In the genomic region with DNA sequence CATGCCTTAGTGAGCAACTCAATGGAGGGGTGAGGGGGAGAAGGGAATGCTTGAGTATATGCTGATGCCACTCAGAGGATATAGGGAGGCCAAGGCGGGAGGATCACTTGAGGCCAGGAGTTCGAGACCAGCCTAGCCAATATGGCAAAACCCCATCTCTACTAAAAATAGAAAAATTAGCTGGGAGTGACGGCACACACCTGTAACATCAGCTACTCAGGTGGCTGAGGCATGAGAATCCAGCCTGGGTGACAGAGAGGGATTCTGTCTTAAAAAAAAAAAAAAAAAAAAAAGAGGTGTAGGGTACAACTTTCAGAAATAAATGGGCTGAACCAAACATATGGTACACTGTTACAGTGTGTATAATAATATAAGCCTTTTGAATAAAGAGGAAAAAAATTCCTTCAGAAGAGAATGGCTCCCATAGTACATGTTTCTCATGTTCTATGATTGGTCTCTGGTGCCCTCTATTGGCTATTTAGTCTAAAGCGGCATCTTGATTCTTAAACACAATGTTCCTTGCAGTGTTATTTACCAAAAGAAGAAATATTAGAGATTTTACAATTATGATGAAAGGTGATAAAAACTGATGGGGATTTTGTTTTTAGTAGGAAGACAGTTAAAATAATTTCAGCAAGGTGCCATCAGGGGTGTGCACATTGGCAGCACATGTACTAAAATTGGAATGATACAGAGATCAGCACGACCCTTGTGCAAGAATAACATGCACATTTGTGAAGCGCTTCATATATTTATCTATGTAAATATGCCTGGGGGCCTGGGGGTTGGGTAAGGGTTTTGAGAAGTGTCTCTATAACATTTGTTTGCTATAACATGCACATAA, we compare ENCODE assay signal across 9 cellular contexts.
DNase-seq lines count a peak whose midpoint lies in the region; ATAC-seq, FAIRE-seq and TF ChIP-seq lines count a peak whose summit lies in the region.
"Had no signal": no experiment of that assay in that cellular context is flagged by ENCODE, and none has a peak within 500 bp of the region (broad histone marks: within the 10 kb centered on the region; RNA-seq: fewer than 3 reads in every experiment).

No MANE protein-coding gene starts in this region.

- no peaks in the 10 kb centered on the region for H3K79me2 ChIP-seq in K562 (ENCODE audit: control insufficient read depth, insufficient read depth, low read length)

- CTCF ChIA-PET in K562 (lab: Yijun Ruan, JAX; ENCODE audit: low intra/inter-chr PET ratio) = interaction anchor here (0.6 to 1.3 kb wide), 8 partner anchors 9 to 1877 kb away, joined by 3 to 6 read pairs (median 4); no protein-coding TSS in a partner anchor

- H3K4me1 Mint-ChIP-seq in immature natural killer cell = no peaks in the 10 kb centered on the region

- no peak overlapping the region for H3K9ac ChIP-seq in K562 (ENCODE audit: insufficient read depth in 1 of 2, low read depth in 2 of 2, low read length in 2 of 2)
- H3K9ac ChIP-seq: BLaER1 treated with 17β-estradiol and CSF1 and Interleukin-3, amounts not matched to agents 10 nM and 100 nM had no signal

- H3K27ac ChIP-seq in K562 (ENCODE audit: extremely low read depth, low read depth, low read length) = no peak overlapping the region
- H3K27ac ChIP-seq: BLaER1 treated with 17β-estradiol and CSF1 and Interleukin-3, amounts not matched to agents 10 nM and 100 nM had no signal

- no peaks in the 10 kb centered on the region for H3K4me1 ChIP-seq in K562 (replicated peaks in 1 of 2; ENCODE audit: control insufficient read depth in 2 of 2, insufficient read depth in 2 of 2, low read length in 2 of 2)

- peak; percentile 52 for DNase-seq in SIG-M5 treated with dmso at 0.1 percent for 504 hours (lab: John Stamatoyannopoulos, UW; ENCODE audit: unreplicated experiment)
- DNase-seq in SIG-M5 (lab: John Stamatoyannopoulos, UW) = no peak
- DNase-seq in NCI-H526 (lab: John Stamatoyannopoulos, UW) = peak; percentile 8 to 74
- peak; percentile 22 to 73 (median 32) for DNase-seq in K562 (ENCODE audit: extremely low read depth in 1 of 4, low spot score in 3 of 4)
- peak; percentile 26 to 44 (median 37) for DNase-seq in immature natural killer cell
- peak; percentile 91 for DNase-seq in superior temporal gyrus (ENCODE audit: extremely low spot score)

- ATAC-seq in HG03354 (IDR thresholded peaks at IDR 0.05; ENCODE audit: poor library complexity, severe bottlenecking, unreplicated experiment) (peak; percentile 74), K562 (peak; percentile 85), GM19328 (IDR thresholded peaks at IDR 0.05; ENCODE audit: unreplicated experiment) (no peak)

- BruUV-seq in K562 (replicated peaks; lab: Mats Ljungman, UMichigan) = no TSS peak

- peaks cover 0 to 3% (median 2%) of the 10 kb centered on the region in 3 donors for H3K27me3 Mint-ChIP-seq in immature natural killer cell (ENCODE audit: low read depth in 3 of 3)

- no peaks in the 10 kb centered on the region for H3K9me1 ChIP-seq in K562 (ENCODE audit: control insufficient read depth, insufficient read depth, low read length)

- no peaks in the 10 kb centered on the region for H3K36me3 Mint-ChIP-seq in immature natural killer cell

- H2AFZ ChIP-seq in K562 (ENCODE audit: low read depth, low read length) = no peak overlapping the region

- no peak for TF ChIP-seq EP300 in K562 (IDR thresholded peaks at IDR 0.05; ENCODE audit: low read length)

- intact Hi-C loops in K562 (cut with micrococcal nuclease) = loop anchor here (2.0 to 10.0 kb wide), 9 partner anchors 265 to 1875 kb away; no protein-coding TSS in a partner anchor

- H3K9me3 ChIP-seq in K562 (replicated peaks; ENCODE audit: control insufficient read depth, insufficient read depth, low read depth, low read length) = no peaks in the 10 kb centered on the region
- H3K9me3 ChIP-seq: BLaER1 treated with 17β-estradiol and CSF1 and Interleukin-3, amounts not matched to agents 10 nM and 100 nM had no signal

- no peak overlapping the region for H3K27ac Mint-ChIP-seq in immature natural killer cell

- TF ChIP-seq RAD21 in K562 (CRISPR knock-in tag; conservative IDR thresholded peaks at IDR 0.05 in 1 of 2, IDR thresholded peaks at IDR 0.05 in 1 of 2) = peak; percentile 75 to 86

- TF ChIP-seq CTCF in K562 (IDR thresholded peaks at IDR 0.05 in 2 of 3, conservative IDR thresholded peaks at IDR 0.05 in 1 of 3; ENCODE audit: insufficient read depth in 2 of 3, low read depth in 1 of 3, low read length in 3 of 3) = peak; percentile 49 to 85 (median 54); a peak in 5 of 6 replicates

- FAIRE-seq in K562 (lab: Jason Lieb, UNC) = peak; percentile 72

- H3K4me3 ChIP-seq in K562 = no peak overlapping the region
- H3K4me3 ChIP-seq: BLaER1 treated with 17β-estradiol and CSF1 and Interleukin-3, amounts not matched to agents 10 nM and 100 nM had no signal

- no peak overlapping the region for H3K4me2 ChIP-seq in K562 (ENCODE audit: insufficient read depth, low read length)
- H3K4me2 ChIP-seq: BLaER1 treated with 17β-estradiol and CSF1 and Interleukin-3, amounts not matched to agents 10 nM and 100 nM had no signal

- no peaks in the 10 kb centered on the region for H4K20me1 ChIP-seq in K562 (replicated peaks; ENCODE audit: control insufficient read depth, insufficient read depth, low read length)
- H4K20me1 ChIP-seq: BLaER1 treated with 17β-estradiol and CSF1 and Interleukin-3, amounts not matched to agents 10 nM and 100 nM had no signal

- WGBS in K562 (ENCODE audit: insufficient coverage, low coverage, missing lambda C conversion rate) = 6% methylated on average over 6 of the region's 6 CpGs

- H3K4me3 Mint-ChIP-seq in immature natural killer cell = no peak overlapping the region

- H3K9me3 Mint-ChIP-seq in immature natural killer cell = no peaks in the 10 kb centered on the region

- peaks cover 0 to 2% of the 10 kb centered on the region in 2 experiments; a peak in 2 of 5 replicates for H3K27me3 ChIP-seq in K562 (ENCODE audit: control insufficient read depth in 2 of 2, insufficient read depth in 2 of 2, low read length in 2 of 2)
- H3K27me3 ChIP-seq: BLaER1 treated with 17β-estradiol and CSF1 and Interleukin-3, amounts not matched to agents 10 nM and 100 nM had no signal

- TF ChIP-seq POLR2A in K562 (conservative IDR thresholded peaks at IDR 0.05) = no peak

- H3K36me3 ChIP-seq in K562 (ENCODE audit: control insufficient read depth, insufficient read depth, low read length) = no peaks in the 10 kb centered on the region
- H3K36me3 ChIP-seq: BLaER1 treated with 17β-estradiol and CSF1 and Interleukin-3, amounts not matched to agents 10 nM and 100 nM had no signal

- POLR2A ChIA-PET in K562 (lab: Yijun Ruan, JAX) = interaction anchor here (0.6 kb wide), 1 partner anchor 13 kb away, joined by 3 read pairs; no protein-coding TSS in a partner anchor

- in situ Hi-C loops in K562 (cut with MboI) = no loop called here

TF ChIP-seq in K562, 482 proteins besides CTCF, POLR2A, EP300 and RAD21:
- TF ChIP-seq DEAF1 (CRISPR knock-in tag; IDR thresholded peaks at IDR 0.05) (peak; percentile 60; the same call in 1 of the 2 replicates), FOXK2 (conservative IDR thresholded peaks at IDR 0.05 in 1 of 2, IDR thresholded peaks at IDR 0.05 in 1 of 2; ENCODE audit: low read depth in 2 of 2) (0 out of 4 replicates have a peak, but pooled peaks of 1 of the 2 experiments have one; percentile 20), TEAD4 (IDR thresholded peaks at IDR 0.05; ENCODE audit: low read length) (no peak), TEAD4 (CRISPR knock-in tag; IDR thresholded peaks at IDR 0.05; ENCODE audit: borderline replicate concordance) (no peak), SMC3 (conservative IDR thresholded peaks at IDR 0.05; ENCODE audit: insufficient read depth, low read depth, low read length) (peak; percentile 24; the same call in 1 of the 2 replicates)
